Comparison of ENCODE assay signal across 3 cellular contexts in the genomic region with DNA sequence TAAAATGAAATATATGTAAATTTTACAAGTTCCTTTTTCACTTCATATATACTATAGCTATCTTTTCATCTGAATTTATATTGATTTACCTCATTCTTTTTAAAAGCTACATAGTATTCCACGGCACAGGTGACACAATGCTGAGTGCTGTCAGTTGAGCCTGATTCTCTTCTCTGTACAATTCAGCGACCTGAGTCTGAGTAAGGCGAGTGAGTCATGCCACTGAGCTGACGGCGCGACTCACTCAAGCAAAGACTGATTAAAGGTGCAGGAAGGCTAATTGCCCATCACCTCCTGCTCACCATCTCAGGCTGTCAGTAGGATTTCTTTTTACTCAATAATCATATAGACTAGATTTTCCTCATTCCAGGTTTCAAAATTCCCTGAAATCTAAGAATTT. TPM values are rescaled to one million over a fixed set of nuclear protein-coding genes. Genes with fewer than 3 reads are reported as not detected.
"Had no signal": no experiment of that assay in that cellular context is flagged by ENCODE, and none has a peak within 500 bp of the region (broad histone marks: within the 10 kb centered on the region; RNA-seq: fewer than 3 reads in every experiment).

No MANE protein-coding gene starts in this region.

RNA-seq across cellular contexts. Expression of a gene that starts 39.7 kb away (rescaled TPM):
- polyA plus RNA-seq: neural cell had no signal

RNA-seq across cellular contexts. Expression of a gene that starts 57.8 kb away (rescaled TPM):
- total RNA-seq: mononuclear cell, natural killer cell had no signal
